In the genomic region with DNA sequence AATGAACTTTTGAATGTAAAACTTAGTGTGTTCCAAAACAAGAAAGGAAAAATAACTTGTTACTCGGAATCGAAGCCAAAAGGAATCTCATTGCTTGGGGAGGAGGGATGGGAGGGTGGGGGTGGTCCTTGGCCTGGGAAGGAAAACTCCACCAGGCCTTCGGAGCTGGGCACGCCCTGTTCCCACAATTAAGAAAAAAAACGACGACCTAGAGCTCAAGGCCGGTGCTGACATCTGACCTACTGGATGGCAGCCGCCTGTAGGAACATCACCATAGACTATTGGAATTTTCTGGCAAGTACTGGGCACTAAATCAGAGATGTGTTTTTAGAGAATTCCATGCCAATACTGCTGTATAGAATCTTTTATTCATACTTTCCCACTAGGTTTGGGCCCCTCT, we compare ENCODE assay signal across 8 cellular contexts. TPM values are rescaled to one million over a fixed set of nuclear protein-coding genes. Genes with fewer than 3 reads are reported as not detected.
DNase-seq lines count a peak whose midpoint lies in the region; ATAC-seq and TF ChIP-seq lines count a peak whose summit lies in the region.

No MANE protein-coding gene starts in this region.

- DNase-seq in DND-41, result no peak
- peak; percentile 58 for DNase-seq in NAMALWA (ENCODE audit: low spot score)
- DNase-seq in stimulated activated CD4-positive, alpha-beta T cell treated with anti-CD3 and anti-CD28 coated beads, Interleukin-15, amount 100 ng/mL, for 24 hours, result no peak
- DNase-seq in stimulated activated naive CD4-positive, alpha-beta T cell treated with Interleukin-2 at 50 U/mL for 16 hours (lab: John Stamatoyannopoulos, UW), result no peak

- H4K20me1 ChIP-seq in DND-41 (ENCODE audit: insufficient read depth, low read length), result peaks cover 27% of the 10 kb centered on the region

- peak overlapping the region; percentile 99 for H3K9ac ChIP-seq in DND-41 (ENCODE audit: low read depth, low read length)

- H3K27ac Mint-ChIP-seq in dendritic cell treated with granulocyte-macrophage colony-stimulating factor and Interleukin-4, amounts not matched to agents 40 ng/mL and 50 ng/mL, for 4 days, result peak overlapping the region; percentile 78

- TF ChIP-seq CTCF in DND-41 (IDR thresholded peaks at IDR 0.05; ENCODE audit: borderline replicate concordance, extremely low read depth, low read length, poor library complexity, severe bottlenecking), result no peak

- H3K4me3 ChIP-seq in DND-41 (ENCODE audit: low read depth in 1 of 2, low read length in 2 of 2) (peak overlapping the region; percentile 99), mononuclear cell (ENCODE audit: low read length) (peak overlapping the region; percentile 74)

- H3K9me3 Mint-ChIP-seq in dendritic cell treated with granulocyte-macrophage colony-stimulating factor and Interleukin-4, amounts not matched to agents 40 ng/mL and 50 ng/mL, for 4 days, result no peaks in the 10 kb centered on the region

- peaks cover 75% of the 10 kb centered on the region for H3K4me1 Mint-ChIP-seq in dendritic cell treated with granulocyte-macrophage colony-stimulating factor and Interleukin-4, amounts not matched to agents 40 ng/mL and 50 ng/mL, for 4 days (ENCODE audit: low read depth)

- H3K4me2 ChIP-seq in DND-41 (ENCODE audit: insufficient read depth, low read length), result peak overlapping the region; percentile 92

- H3K36me3 Mint-ChIP-seq in dendritic cell treated with granulocyte-macrophage colony-stimulating factor and Interleukin-4, amounts not matched to agents 40 ng/mL and 50 ng/mL, for 4 days (ENCODE audit: low read depth), result peaks cover 46% of the 10 kb centered on the region

- peak overlapping the region; percentile 83 for H3K4me3 Mint-ChIP-seq in dendritic cell treated with granulocyte-macrophage colony-stimulating factor and Interleukin-4, amounts not matched to agents 40 ng/mL and 50 ng/mL, for 4 days

- peaks cover 58% of the 10 kb centered on the region for H3K4me1 ChIP-seq in DND-41 (ENCODE audit: insufficient read depth, low read length)
- H3K4me1 ChIP-seq in mononuclear cell (ENCODE audit: insufficient read depth, low read length), result peaks cover 76% of the 10 kb centered on the region

- no peak for ATAC-seq in DND-41 (ENCODE audit: insufficient read depth, low read depth)
- no peak for ATAC-seq in HG03025 (IDR thresholded peaks at IDR 0.05; ENCODE audit: low FRiP score, unreplicated experiment)
- no peak for ATAC-seq in GM19467 (IDR thresholded peaks at IDR 0.05; ENCODE audit: unreplicated experiment)

- no peaks in the 10 kb centered on the region for H3K27me3 ChIP-seq in DND-41 (ENCODE audit: insufficient read depth, low read length, poor library complexity)
- H3K27me3 ChIP-seq in mononuclear cell (ENCODE audit: insufficient read depth, low read length), result no peaks in the 10 kb centered on the region

- H2AFZ ChIP-seq in DND-41 (ENCODE audit: low read depth, low read length), result peak overlapping the region; percentile 96

- H3K27me3 Mint-ChIP-seq in dendritic cell treated with granulocyte-macrophage colony-stimulating factor and Interleukin-4, amounts not matched to agents 40 ng/mL and 50 ng/mL, for 4 days, result no peaks in the 10 kb centered on the region

- peaks cover 54% of the 10 kb centered on the region for H3K79me2 ChIP-seq in DND-41 (ENCODE audit: insufficient read depth, low read length)

- peaks cover 16% of the 10 kb centered on the region for H3K36me3 ChIP-seq in DND-41 (ENCODE audit: insufficient read depth, low read length)

- intact Hi-C loops in dendritic cell treated with granulocyte-macrophage colony-stimulating factor and Interleukin-4, amounts not matched to agents 40 ng/mL and 50 ng/mL, for 4 days (cut with micrococcal nuclease), result loop anchor here (5.0 kb wide), 1 partner anchor 130 kb away; no protein-coding TSS in a partner anchor

- H3K9me3 ChIP-seq in DND-41 (ENCODE audit: insufficient read depth, low read length, severe bottlenecking), result no peaks in the 10 kb centered on the region
- H3K9me3 ChIP-seq in mononuclear cell (ENCODE audit: low read depth, low read length), result no peaks in the 10 kb centered on the region

- peak overlapping the region; percentile 86 for H3K27ac ChIP-seq in DND-41 (ENCODE audit: low read length)

RNA-seq across cellular contexts. Expression of a gene that starts 0.8 kb away (rescaled TPM):
- 28.1 TPM for total RNA-seq in mononuclear cell

RNA-seq across cellular contexts. Expression of a gene that starts 53.4 kb away (rescaled TPM):
- total RNA-seq in mononuclear cell, result 27.9 TPM
